In the genomic region with DNA sequence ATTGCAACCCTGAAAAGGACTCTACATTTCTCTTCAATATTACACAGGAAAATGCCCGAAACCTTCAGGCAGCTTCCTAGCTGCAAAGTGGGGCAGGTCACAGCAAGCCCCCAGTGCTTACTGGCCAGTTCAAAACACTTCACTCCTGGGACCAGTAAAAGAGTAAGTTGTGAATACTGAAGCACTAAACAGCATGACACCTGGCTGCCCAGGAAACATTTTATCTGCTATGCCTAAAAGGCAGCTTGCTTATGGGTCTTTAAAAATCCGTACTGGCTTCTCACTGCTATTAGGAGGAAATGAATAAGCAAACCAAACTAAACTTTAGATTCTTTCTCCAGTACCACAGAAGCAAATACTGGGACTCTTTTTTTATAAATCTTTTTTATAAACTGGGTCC, we compare ENCODE assay signal across 2 cellular contexts.
TF ChIP-seq lines count a peak whose summit lies in the region.

No MANE protein-coding gene starts in this region.

TF ChIP-seq in H1, 55 proteins besides CTCF, POLR2A, EP300 and RAD21 (continued from another document):
- TF ChIP-seq, protein P1, sequence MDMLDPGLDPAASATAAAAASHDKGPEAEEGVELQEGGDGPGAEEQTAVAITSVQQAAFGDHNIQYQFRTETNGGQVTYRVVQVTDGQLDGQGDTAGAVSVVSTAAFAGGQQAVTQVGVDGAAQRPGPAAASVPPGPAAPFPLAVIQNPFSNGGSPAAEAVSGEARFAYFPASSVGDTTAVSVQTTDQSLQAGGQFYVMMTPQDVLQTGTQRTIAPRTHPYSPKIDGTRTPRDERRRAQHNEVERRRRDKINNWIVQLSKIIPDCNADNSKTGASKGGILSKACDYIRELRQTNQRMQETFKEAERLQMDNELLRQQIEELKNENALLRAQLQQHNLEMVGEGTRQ (IDR thresholded peaks at IDR 0.05; ENCODE audit: low read length), result no peak
- TF ChIP-seq KDM4A (IDR thresholded peaks at IDR 0.05; ENCODE audit: low read depth, low read length, severe bottlenecking) (no peak), TAF1 (IDR thresholded peaks at IDR 0.05; ENCODE audit: low read depth, low read length) (no peak), RBBP5 (IDR thresholded peaks at IDR 0.05; ENCODE audit: borderline replicate concordance, low read depth, low read length) (no peak), CBX5 (IDR thresholded peaks at IDR 0.05; ENCODE audit: low read depth, low read length) (no peak), RNF2 (IDR thresholded peaks at IDR 0.05; ENCODE audit: borderline replicate concordance, low read depth, low read length, missing control alignments, poor library complexity, severe bottlenecking) (no peak), KDM1A (IDR thresholded peaks at IDR 0.05; ENCODE audit: borderline replicate concordance, low read length) (no peak), ZNF274 (IDR thresholded peaks at IDR 0.05; ENCODE audit: borderline replicate concordance, extremely low read depth, low read length) (no peak), BCL11A (IDR thresholded peaks at IDR 0.05; ENCODE audit: low read depth in 2 of 2, low read length in 2 of 2) (no peak), TAF7 (optimal IDR thresholded peaks at IDR 0.05; ENCODE audit: borderline replicate concordance, low read depth, low read length) (no peak)

TF ChIP-seq in HEK293T, 16 proteins besides CTCF, POLR2A, EP300 and RAD21 (continued from another document):
- TF ChIP-seq LEF1 (IDR thresholded peaks at IDR 0.05; ENCODE audit: borderline replicate concordance) (no peak), FOXA1 (IDR thresholded peaks at IDR 0.05) (no peak), L3MBTL2 (conservative IDR thresholded peaks at IDR 0.05) (no peak)
